ENCODE assay signal across 25 cellular contexts in genomic region chr22:49570032-49570848, GRCh38.
DNase-seq lines count a peak whose midpoint lies in the region; ATAC-seq, FAIRE-seq and TF ChIP-seq lines count a peak whose summit lies in the region.
"Had no signal": no experiment of that assay in that cellular context is flagged by ENCODE, and none has a peak within 500 bp of the region (broad histone marks: within the 10 kb centered on the region; RNA-seq: fewer than 3 reads in every experiment).

No MANE protein-coding gene starts in this region.

- H3K9me3 ChIP-seq in right cardiac atrium (ENCODE audit: control insufficient read depth, low read length), result no peaks in the 10 kb centered on the region
- no peaks in the 10 kb centered on the region for H3K9me3 ChIP-seq in heart right ventricle
- no peaks in the 10 kb centered on the region for H3K9me3 ChIP-seq in kidney (ENCODE audit: control insufficient read depth in 1 of 2, low read length in 2 of 2)
- no peaks in the 10 kb centered on the region for H3K9me3 ChIP-seq in sigmoid colon
- H3K9me3 ChIP-seq: neutrophil, SJCRH30 had no signal

- H3K4me1 ChIP-seq in right cardiac atrium (ENCODE audit: control insufficient read depth, insufficient read depth, low read length) (no peaks in the 10 kb centered on the region), heart right ventricle (peaks cover 0 to 4% (median 0%) of the 10 kb centered on the region in 9 donors), kidney (ENCODE audit: control insufficient read depth in 1 of 2, insufficient read depth in 1 of 2, low read depth in 1 of 2, low read length in 2 of 2) (no peaks in the 10 kb centered on the region), sigmoid colon (no peaks in the 10 kb centered on the region)
- H3K4me1 ChIP-seq: SJCRH30 had no signal

- TF ChIP-seq CTCF in heart right ventricle (IDR thresholded peaks at IDR 0.05) (no peak), kidney (IDR thresholded peaks at IDR 0.05; ENCODE audit: borderline replicate concordance, extremely low read depth, insufficient read depth) (no peak), sigmoid colon (IDR thresholded peaks at IDR 0.05) (no peak)

- H3K36me3 ChIP-seq in heart right ventricle, result no peaks in the 10 kb centered on the region
- no peaks in the 10 kb centered on the region for H3K36me3 ChIP-seq in kidney (ENCODE audit: control insufficient read depth in 1 of 2, insufficient read depth in 2 of 2, low read length in 2 of 2)
- H3K36me3 ChIP-seq in sigmoid colon, result no peaks in the 10 kb centered on the region
- H3K36me3 ChIP-seq: neutrophil, SJCRH30, WERI-Rb-1 had no signal

- peak in 2 of 3 donors; percentile 9 to 28 for DNase-seq in right cardiac atrium
- DNase-seq in heart right ventricle, result no peak
- DNase-seq in kidney, result peak; percentile 26
- peak; percentile 48 for DNase-seq in sigmoid colon
- no peak for DNase-seq in DMS153 treated with DMSO at 0.1 percent for 48 hours (lab: John Stamatoyannopoulos, UW; ENCODE audit: unreplicated experiment)
- no peak for DNase-seq in UCSD-AML1 (lab: John Stamatoyannopoulos, UW; ENCODE audit: unreplicated experiment)
- DNase-seq: activated CD4-positive, alpha-beta T cell treated with anti-CD3 and anti-CD28 coated beads, Interleukin-2, amount 10 ng/mL, durations not matched to agents 24 days and 14 days; activated CD8-positive, alpha-beta memory T cell treated with anti-CD3 and anti-CD28 coated beads for 24 hours; activated naive CD4-positive, alpha-beta T cell treated with anti-CD3 and anti-CD28 coated beads for 36 hours; activated T-cell treated with anti-CD3 and anti-CD28 coated beads, Interleukin-2, amount 50 U/mL, for 72 hours; amygdala; hippocampal formation; NCI-H1092 treated with DMSO at 0.1 percent for 48 hours; NCI-H1694 treated with DMSO at 0.1 percent for 48 hours; NCI-H446 treated with DMSO at 0.1 percent for 48 hours; RPMI8226; SJCRH30; stimulated activated naive CD4-positive, alpha-beta T cell; SW 1271; WERI-Rb-1 had no signal

- no peak for FAIRE-seq in kidney (lab: Jason Lieb, UNC)
- FAIRE-seq: GM12878, HTR-8/SVneo, K562 had no signal

- no peak overlapping the region for H3K9ac ChIP-seq in kidney (ENCODE audit: low read length in 2 of 2)

- no peak for TF ChIP-seq EP300 in sigmoid colon (IDR thresholded peaks at IDR 0.05)

- ATAC-seq in right cardiac atrium (no peak), heart right ventricle (no peak), GM18498 (IDR thresholded peaks at IDR 0.05; ENCODE audit: unreplicated experiment) (no peak)
- ATAC-seq: activated T-cell treated with anti-CD3 and anti-CD28 coated beads, Interleukin-2, amount 50 U/mL, for 72 hours; GM12878; K562 had no signal

- WGBS in right cardiac atrium, result 80% methylated on average over 20 of the region's 20 CpGs
- 80 to 83% methylated on average over 20 of the region's 20 CpGs for WGBS in heart right ventricle, 2 donors
- WGBS in sigmoid colon, 2 donors, result 71 to 85% methylated on average over 20 of the region's 20 CpGs

- H3K27ac ChIP-seq in right cardiac atrium (ENCODE audit: low read length), result no peak overlapping the region
- no peak overlapping the region for H3K27ac ChIP-seq in heart right ventricle
- no peak overlapping the region for H3K27ac ChIP-seq in kidney (ENCODE audit: low read depth in 2 of 2, low read length in 2 of 2)
- H3K27ac ChIP-seq in sigmoid colon, result no peak overlapping the region
- H3K27ac ChIP-seq: neutrophil, SJCRH30, WERI-Rb-1 had no signal

- no peaks in the 10 kb centered on the region for H3K27me3 ChIP-seq in right cardiac atrium (ENCODE audit: control insufficient read depth, insufficient read depth)
- peaks cover 0 to under 1% (median 0%) of the 10 kb centered on the region in 7 donors for H3K27me3 ChIP-seq in heart right ventricle
- peaks cover 0 to 3% (median 0%) of the 10 kb centered on the region in 3 donors for H3K27me3 ChIP-seq in sigmoid colon
- H3K27me3 ChIP-seq: neutrophil had no signal

- H3K4me3 ChIP-seq in right cardiac atrium (ENCODE audit: low read length) (no peak overlapping the region), heart right ventricle (no peak overlapping the region), kidney (ENCODE audit: low read length in 2 of 2) (no peak overlapping the region), sigmoid colon (no peak overlapping the region)
- H3K4me3 ChIP-seq: GM12878, K562, SJCRH30 had no signal

- no peak for TF ChIP-seq POLR2A in sigmoid colon (IDR thresholded peaks at IDR 0.05)

- intact Hi-C loops in right cardiac atrium (cut with DNase I), result no loop called here
- intact Hi-C loops in heart right ventricle (cut with DNase I), result no loop called here
- intact Hi-C loops in kidney (cut with DNase I), result no loop called here
- intact Hi-C loops in sigmoid colon (cut with DNase I), result no loop called here

Comparison
In these comparisons a context has a peak if more than half of its experiments do, and no peak if none do; other contexts are left out.
1. DNase-seq: peak in right cardiac atrium (2 of 3), kidney (single experiment) and sigmoid colon (single experiment); none in heart right ventricle (0 of 2), DMS153 treated with DMSO at 0.1 percent for 48 hours (single experiment) and UCSD-AML1 (single experiment).